In the genomic region with DNA sequence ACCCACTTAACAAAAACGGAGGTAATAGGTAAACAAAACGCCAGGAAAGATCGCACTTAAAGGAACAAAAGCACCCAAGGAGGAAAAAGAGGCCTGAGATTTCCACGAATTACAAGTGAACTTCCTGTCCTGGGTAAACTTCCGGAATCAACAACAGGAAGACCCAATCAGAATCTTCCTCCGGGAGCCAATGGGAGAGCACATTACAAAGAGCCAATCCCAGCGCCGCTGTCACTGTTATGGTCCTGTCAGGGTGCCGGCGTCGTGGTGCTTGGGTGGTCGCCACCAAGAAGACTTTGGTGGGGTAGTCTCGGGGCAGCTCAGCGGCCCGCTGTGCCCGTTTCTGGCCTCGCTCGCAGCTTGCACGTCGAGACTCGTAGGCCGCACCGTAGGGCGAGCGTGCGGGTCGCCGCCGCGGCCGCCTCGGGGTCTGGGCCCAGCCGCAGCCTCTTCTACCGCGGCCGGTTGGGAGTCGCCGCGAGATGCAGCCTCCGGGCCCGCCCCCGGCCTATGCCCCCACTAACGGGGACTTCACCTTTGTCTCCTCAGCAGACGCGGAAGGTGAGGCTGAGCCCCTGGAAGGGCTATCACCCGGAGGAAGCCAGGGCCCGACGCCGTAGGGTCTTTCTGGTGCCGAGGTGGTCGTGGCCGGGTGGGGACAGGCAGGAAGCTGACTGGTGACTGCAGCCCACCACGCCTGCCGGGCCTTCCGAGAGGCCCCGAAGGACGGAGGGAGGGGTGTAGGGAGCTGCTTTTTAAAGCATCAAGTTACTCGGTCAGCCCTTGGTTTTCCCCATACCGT, we compare ENCODE assay signal across 8 cellular contexts. TPM values are rescaled to one million over a fixed set of nuclear protein-coding genes. Genes with fewer than 3 reads are reported as not detected.
DNase-seq lines count a peak whose midpoint lies in the region; ATAC-seq and TF ChIP-seq lines count a peak whose summit lies in the region.

A gene (plus strand): TSS at position 231 of the 802 bp plus-strand sequence. CDS start 252 bp downstream, at position 483.

- in situ Hi-C loops in Panc1 (cut with HindIII; ENCODE audit: low pct_unique_long_range_greater_than_20kb, low sequenced_read_pairs): no loop called here

- DNase-seq in DMS53 (lab: John Stamatoyannopoulos, UW): peak; percentile 89
- DNase-seq in KG1 (lab: John Stamatoyannopoulos, UW): peak; percentile 82
- DNase-seq in Panc1 (ENCODE audit: low read depth, low spot score): peak; percentile 83
- DNase-seq in activated T-cell treated with anti-CD3 and anti-CD28 coated beads, Interleukin-2, amount 50 U/mL, for 4 hours: peak; percentile 86
- DNase-seq in esophagus muscularis mucosa (ENCODE audit: extremely low spot score): peak; percentile 97
- peak; percentile 78 to 81 for DNase-seq in stimulated activated CD8-positive, alpha-beta memory T cell treated with anti-CD3 and anti-CD28 coated beads, Interleukin-7, amount 100 ng/mL, for 4 hours (ENCODE audit: low read depth in 2 of 2)

- H3K36me3 Mint-ChIP-seq in activated T-cell treated with anti-CD3 and anti-CD28 coated beads, Interleukin-2, amount 50 U/mL, for 4 hours (ENCODE audit: insufficient read depth): peaks cover 2% of the 10 kb centered on the region

- 2% methylated on average over 17 of the region's 59 CpGs for WGBS in esophagus muscularis mucosa

- H3K4me1 ChIP-seq in Panc1 (ENCODE audit: control insufficient read depth, insufficient read depth, low read length) (peaks cover 4% of the 10 kb centered on the region; the same call in 1 of the 2 replicates), esophagus muscularis mucosa (peaks cover 27 to 37% (median 32%) of the 10 kb centered on the region in 4 donors), muscle layer of duodenum (ENCODE audit: control insufficient read depth in 1 of 2, insufficient read depth in 2 of 2, low read length in 2 of 2) (peaks cover 5 to 15% of the 10 kb centered on the region in 2 donors)

- H3K9me3 ChIP-seq in Panc1 (ENCODE audit: control insufficient read depth, insufficient read depth, low read depth, low read length) (no peaks in the 10 kb centered on the region), esophagus muscularis mucosa (no peaks in the 10 kb centered on the region), muscle layer of duodenum (ENCODE audit: control insufficient read depth in 1 of 2, low read length in 2 of 2) (no peaks in the 10 kb centered on the region)

- H3K4me1 Mint-ChIP-seq in activated T-cell treated with anti-CD3 and anti-CD28 coated beads, Interleukin-2, amount 50 U/mL, for 4 hours (ENCODE audit: low read depth): peaks cover 23% of the 10 kb centered on the region

- BruUV-seq in Panc1 (replicated peaks; lab: Mats Ljungman, UMichigan): no TSS peak

- no peaks in the 10 kb centered on the region; the same call in 1 of the 2 replicates for H3K36me3 ChIP-seq in Panc1 (ENCODE audit: control insufficient read depth, insufficient read depth, low read length)
- H3K36me3 ChIP-seq in esophagus muscularis mucosa: peaks cover 0 to 21% (median 10%) of the 10 kb centered on the region in 4 donors
- H3K36me3 ChIP-seq in muscle layer of duodenum (ENCODE audit: control insufficient read depth in 1 of 2, insufficient read depth in 2 of 2, low read length in 2 of 2): no peaks in the 10 kb centered on the region

- H3K27ac ChIP-seq in Panc1 (ENCODE audit: low read length) (peak within 1 kb of the TSS; percentile 93), esophagus muscularis mucosa (replicated peaks in 1 of 4) (peak within 1 kb of the TSS; percentile 77 to 90 (median 87)), muscle layer of duodenum (ENCODE audit: low read length) (peak within 1 kb of the TSS; percentile 90)

- H3K4me3 ChIP-seq in Panc1 (ENCODE audit: low read depth in 2 of 2, low read length in 2 of 2): peak within 1 kb of the TSS; percentile 89 to 97
- H3K4me3 ChIP-seq in esophagus muscularis mucosa: peak within 1 kb of the TSS; percentile 76 to 99 (median 81)
- peak within 1 kb of the TSS; percentile 86 to 95 for H3K4me3 ChIP-seq in muscle layer of duodenum (ENCODE audit: low read depth in 1 of 2, low read length in 2 of 2)

- no peaks in the 10 kb centered on the region for H3K9me3 Mint-ChIP-seq in activated T-cell treated with anti-CD3 and anti-CD28 coated beads, Interleukin-2, amount 50 U/mL, for 4 hours

- H3K27me3 Mint-ChIP-seq in activated T-cell treated with anti-CD3 and anti-CD28 coated beads, Interleukin-2, amount 50 U/mL, for 4 hours (ENCODE audit: low read depth): peaks cover 3% of the 10 kb centered on the region

- no peak for TF ChIP-seq POLR2A in esophagus muscularis mucosa (IDR thresholded peaks at IDR 0.05; ENCODE audit: low read depth)

- intact Hi-C loops in Panc1 (cut with micrococcal nuclease; ENCODE audit: unreplicated experiment) (loop anchor here (10.0 kb wide), 1 partner anchor 823 kb away; no protein-coding TSS in a partner anchor), esophagus muscularis mucosa (cut with DNase I) (no loop called here)

- ATAC-seq in GM21723 (IDR thresholded peaks at IDR 0.05; ENCODE audit: unreplicated experiment) (peak; percentile 97), Panc1 (peak; percentile 100)
- peak; percentile 99 for ATAC-seq in activated T-cell treated with anti-CD3 and anti-CD28 coated beads, Interleukin-2, amount 50 U/mL, for 4 hours

- H3K27me3 ChIP-seq in Panc1 (ENCODE audit: control insufficient read depth, insufficient read depth, low read length): no peaks in the 10 kb centered on the region
- H3K27me3 ChIP-seq in esophagus muscularis mucosa: peaks cover 0 to 4% (median 0%) of the 10 kb centered on the region in 4 donors
- no peaks in the 10 kb centered on the region for H3K27me3 ChIP-seq in muscle layer of duodenum (ENCODE audit: low read depth, low read length)

- peak within 1 kb of the TSS; percentile 88 for H3K4me3 Mint-ChIP-seq in activated T-cell treated with anti-CD3 and anti-CD28 coated beads, Interleukin-2, amount 50 U/mL, for 4 hours

- TF ChIP-seq CTCF in Panc1 (IDR thresholded peaks at IDR 0.05): no peak
- TF ChIP-seq CTCF in esophagus muscularis mucosa (IDR thresholded peaks at IDR 0.05): no peak

- POLR2A ChIA-PET in Panc1 (lab: Charles Lee): no interaction called here

- CTCF ChIA-PET in Panc1 (lab: Charles Lee): no interaction called here

- TF ChIP-seq EP300 in esophagus muscularis mucosa (IDR thresholded peaks at IDR 0.05): no peak

RNA-seq across cellular contexts. Expression of the gene that starts here (rescaled TPM):
- total RNA-seq in Panc1 (2021; ENCODE audit: unreplicated experiment) (45.9 TPM), esophagus muscularis mucosa (10 to 100 TPM; 11.9 to 26.3 (median 21.3) TPM)
- polyA plus RNA-seq in Panc1 (2012; ENCODE audit: insufficient read length): 17.3 TPM
- 10 to 100 TPM; 36.2 to 37.0 (median 36.6) TPM for total RNA-seq in activated T-cell treated with anti-CD3 and anti-CD28 coated beads, Interleukin-2, amount 50 U/mL, for 4 hours

Comparison
In these comparisons a context has a peak if more than half of its experiments do, and no peak if none do; other contexts are left out.
1. Peak in every context shown above with its lines: DNase-seq, ATAC-seq, H3K4me3 ChIP-seq and H3K27ac ChIP-seq.